In the genomic region with DNA sequence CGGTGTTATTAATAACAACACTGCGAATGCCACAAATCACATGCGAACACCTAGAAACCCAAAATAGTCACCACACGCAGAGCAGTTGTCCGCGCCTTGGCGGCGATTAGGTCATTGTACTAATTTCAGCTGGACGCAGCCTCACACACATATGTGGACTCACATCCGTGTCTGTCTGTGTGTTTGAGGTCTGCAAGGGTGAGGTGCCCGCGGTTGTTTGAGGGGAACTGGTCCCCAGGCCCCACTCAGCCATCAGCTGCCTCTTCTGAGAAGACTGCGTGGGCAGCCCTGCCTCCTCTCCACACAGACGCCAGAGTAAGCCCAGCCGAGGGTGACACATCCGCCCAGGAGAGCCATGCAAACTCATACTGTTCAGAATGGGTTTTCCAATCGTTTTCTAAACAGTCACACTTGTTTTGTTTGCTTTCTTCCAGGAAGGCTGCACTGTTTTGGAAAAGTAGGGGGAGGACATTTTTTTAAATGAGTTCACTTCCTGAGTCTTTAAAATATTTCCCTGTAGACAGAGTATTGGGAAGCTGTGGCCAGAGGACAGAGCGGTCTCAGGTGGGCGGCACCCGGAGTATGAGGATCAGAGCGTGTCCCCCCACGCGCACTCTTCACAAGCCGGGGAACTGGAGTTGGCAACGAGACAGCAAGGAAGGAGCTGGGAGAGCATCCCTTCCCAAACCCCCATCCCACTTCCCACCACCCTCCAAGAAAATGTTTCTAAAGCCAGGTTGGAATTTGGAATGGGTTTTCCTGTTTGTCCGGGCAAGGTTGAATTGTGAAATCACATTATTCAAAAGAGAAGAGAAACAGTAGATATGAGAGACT, we compare ENCODE assay signal across 8 cellular contexts. TPM values are rescaled to one million over a fixed set of nuclear protein-coding genes. Genes with fewer than 3 reads are reported as not detected.
DNase-seq lines count a peak whose midpoint lies in the region; ATAC-seq, FAIRE-seq and TF ChIP-seq lines count a peak whose summit lies in the region.

No MANE protein-coding gene starts in this region.

- peaks cover 0 to 2% (median 0%) of the 10 kb centered on the region in 7 donors for H3K9me3 Mint-ChIP-seq in CD14-positive monocyte

- H3K9me3 ChIP-seq in mesodermal cell (ENCODE audit: control insufficient read depth, low read length), result peaks cover 6% of the 10 kb centered on the region

- peak overlapping the region; percentile 87 for H3K27ac ChIP-seq in caudate nucleus (ENCODE audit: low read depth, low read length)
- peak overlapping the region; percentile 90 for H3K27ac ChIP-seq in mesodermal cell (ENCODE audit: low read depth, low read length, severe bottlenecking)

- H3K27me3 Mint-ChIP-seq in CD14-positive monocyte (ENCODE audit: low read depth in 3 of 3), result peaks cover 0 to 2% (median 0%) of the 10 kb centered on the region in 3 donors

- H3K36me3 ChIP-seq in mesodermal cell (ENCODE audit: control insufficient read depth, insufficient read depth, low read length), result no peaks in the 10 kb centered on the region

- DNase-seq in CD14-positive monocyte (ENCODE audit: low spot score) (peak; percentile 81), caudate nucleus (lab: John Stamatoyannopoulos, UW) (peak in 19 of 61 donors; percentile 15 to 53 (median 34)), H54 (ENCODE audit: insufficient read length, low spot score) (no peak)
- DNase-seq in stimulated activated CD8-positive, alpha-beta memory T cell treated with anti-CD3 and anti-CD28 coated beads, Interleukin-15, amount 100 ng/mL, for 4 hours (ENCODE audit: low read depth in 2 of 2), result peak; percentile 50 to 66

- peak overlapping the region in 1 of 2 donors; percentile 48 for H3K4me3 Mint-ChIP-seq in CD14-positive monocyte

- TF ChIP-seq CTCF in CD14-positive monocyte (IDR thresholded peaks at IDR 0.05) (no peak), WI38 (IDR thresholded peaks at IDR 0.05; ENCODE audit: low read depth, low read length) (no peak)

- no peak for TF ChIP-seq POLR2A in H54 (IDR thresholded peaks at IDR 0.05; ENCODE audit: low read depth, low read length)

- peak overlapping the region; percentile 50 for H3K4me3 ChIP-seq in WI38 (ENCODE audit: low read depth, low read length)
- H3K4me3 ChIP-seq in mesodermal cell (ENCODE audit: extremely low read depth, insufficient read depth, low read length, poor library complexity, severe bottlenecking), result no peak overlapping the region

- H3K4me1 ChIP-seq in mesodermal cell (ENCODE audit: control insufficient read depth, insufficient read depth, low read length, poor library complexity, severe bottlenecking), result peaks cover 41% of the 10 kb centered on the region

- 92 to 95% methylated on average over 18 to 21 of the region's 26 CpGs for WGBS in mesodermal cell (ENCODE audit: insufficient coverage in 2 of 2), 2 experiments

- intact Hi-C loops in CD14-positive monocyte (cut with micrococcal nuclease), result loop anchor here in 1 of 2 donors (2.0 to 10.0 kb wide), 4 partner anchors 95 to 463 kb away; a partner anchor contains a TSS

- no peak for FAIRE-seq in H54 (lab: Jason Lieb, UNC)

- H3K36me3 Mint-ChIP-seq in CD14-positive monocyte, result peaks cover 5 to 24% of the 10 kb centered on the region in 2 donors

- peak overlapping the region; percentile 73 to 95 (median 91) for H3K27ac Mint-ChIP-seq in CD14-positive monocyte

- H3K4me1 Mint-ChIP-seq in CD14-positive monocyte, result peaks cover 39% of the 10 kb centered on the region

- ATAC-seq in GM19372 (IDR thresholded peaks at IDR 0.05; ENCODE audit: low read depth, unreplicated experiment), result peak; percentile 57
- peak; percentile 68 for ATAC-seq in HG03469 (IDR thresholded peaks at IDR 0.05; ENCODE audit: unreplicated experiment)

RNA-seq across cellular contexts. Expression of a gene that starts 53.3 kb away (rescaled TPM):
- 10 to 100 TPM; 31.5 to 34.8 TPM for polyA plus RNA-seq in CD14-positive monocyte
- polyA plus RNA-seq in mesodermal cell (2013, experiment 1 of 2), result 213 TPM
- 201 TPM for polyA plus RNA-seq in mesodermal cell (2013, experiment 2 of 2)
